ENCODE assay signal across 11 cellular contexts in genomic region chr20:17542993-17543412, GRCh38. TPM values are rescaled to one million over a fixed set of nuclear protein-coding genes. Genes with fewer than 3 reads are reported as not detected.
DNase-seq lines count a peak whose midpoint lies in the region; ATAC-seq and TF ChIP-seq lines count a peak whose summit lies in the region.
"Had no signal": no experiment of that assay in that cellular context is flagged by ENCODE, and none has a peak within 500 bp of the region (broad histone marks: within the 10 kb centered on the region; RNA-seq: fewer than 3 reads in every experiment).

No MANE protein-coding gene starts in this region.

- no peaks in the 10 kb centered on the region for H3K36me3 ChIP-seq in ascending aorta

- H3K27ac Mint-ChIP-seq in activated naive CD8-positive, alpha-beta T cell treated with anti-CD3 and anti-CD28 coated beads for 36 hours, result no peak overlapping the region
- H3K27ac Mint-ChIP-seq: activated T-helper 2 cell treated with anti-CD3 and anti-CD28 coated beads, Interferon-gamma antibody, Interleukin-2, Interleukin-4, amounts not matched to agents 10 μg/mL and 5 μg/mL and 100 μg/mL, durations not matched to agents 14 hours and 24 hours and 36 hours; CD14-positive monocyte had no signal

- H3K27me3 ChIP-seq in ascending aorta, result no peaks in the 10 kb centered on the region

- H3K36me3 Mint-ChIP-seq in activated naive CD8-positive, alpha-beta T cell treated with anti-CD3 and anti-CD28 coated beads for 36 hours, result no peaks in the 10 kb centered on the region
- H3K36me3 Mint-ChIP-seq: CD14-positive monocyte had no signal

- H3K27me3 Mint-ChIP-seq in activated naive CD8-positive, alpha-beta T cell treated with anti-CD3 and anti-CD28 coated beads for 36 hours, result peaks cover 15% of the 10 kb centered on the region

- H3K4me1 Mint-ChIP-seq in activated naive CD8-positive, alpha-beta T cell treated with anti-CD3 and anti-CD28 coated beads for 36 hours, result peaks cover 5% of the 10 kb centered on the region

- TF ChIP-seq CTCF in ascending aorta (IDR thresholded peaks at IDR 0.05), result no peak

- DNase-seq in AG20443 (ENCODE audit: low spot score) (peak; percentile 73), ascending aorta (ENCODE audit: low spot score in 2 of 2) (no peak), Right ventricle myocardium superior (no peak), putamen (ENCODE audit: low spot score) (peak; percentile 17), iPS-NIHi11 (ENCODE audit: low spot score) (no peak)
- DNase-seq in stimulated activated naive CD4-positive, alpha-beta T cell treated with Interleukin-2 at 50 U/mL for 16 hours (lab: John Stamatoyannopoulos, UW), result no peak
- DNase-seq in activated CD4-positive, alpha-beta T cell treated with anti-CD3 and anti-CD28 coated beads, Interleukin-2, amount 50 U/mL, for 1 hour, result no peak
- DNase-seq in activated naive CD8-positive, alpha-beta T cell treated with anti-CD3 and anti-CD28 coated beads for 36 hours, result no peak

- peak; percentile 81 for ATAC-seq in Right ventricle myocardium superior (ENCODE audit: poor library complexity)

- H3K4me3 Mint-ChIP-seq in activated naive CD8-positive, alpha-beta T cell treated with anti-CD3 and anti-CD28 coated beads for 36 hours, result no peak overlapping the region
- H3K4me3 Mint-ChIP-seq: CD14-positive monocyte had no signal

- H3K4me3 ChIP-seq in ascending aorta, result peak overlapping the region in 1 of 2 donors; percentile 10

- peak overlapping the region; percentile 69 to 86 for H3K27ac ChIP-seq in ascending aorta
- H3K27ac ChIP-seq: epithelial cell of prostate had no signal

- H3K4me1 ChIP-seq in ascending aorta, result peaks cover 18 to 41% of the 10 kb centered on the region in 2 donors

- intact Hi-C loops in ascending aorta (cut with DNase I) (loop anchor here (1.0 to 2.0 kb wide), 3 partner anchors 15 to 138 kb away; no protein-coding TSS in a partner anchor), Right ventricle myocardium superior (cut with DNase I) (no loop called here)

- no peaks in the 10 kb centered on the region for H3K9me3 ChIP-seq in ascending aorta

- H3K9me3 Mint-ChIP-seq in activated naive CD8-positive, alpha-beta T cell treated with anti-CD3 and anti-CD28 coated beads for 36 hours, result no peaks in the 10 kb centered on the region
- H3K9me3 Mint-ChIP-seq: activated T-helper 2 cell treated with anti-CD3 and anti-CD28 coated beads, Interferon-gamma antibody, Interleukin-2, Interleukin-4, amounts not matched to agents 10 μg/mL and 5 μg/mL and 100 μg/mL, durations not matched to agents 14 hours and 24 hours and 36 hours; CD14-positive monocyte had no signal

RNA-seq across cellular contexts. Expression of gene BFSP1, which starts 11.8 kb away (rescaled TPM):
- not detected for total RNA-seq in ascending aorta
- 0.73 TPM for total RNA-seq in Right ventricle myocardium superior
- total RNA-seq in activated naive CD8-positive, alpha-beta T cell treated with anti-CD3 and anti-CD28 coated beads for 36 hours, result under 1 TPM; 0.18 to 0.64 TPM

RNA-seq across cellular contexts. Expression of gene DSTN, which starts 26.9 kb away (rescaled TPM):
- total RNA-seq in ascending aorta (452 TPM), Right ventricle myocardium superior (860 TPM)
- total RNA-seq in activated naive CD8-positive, alpha-beta T cell treated with anti-CD3 and anti-CD28 coated beads for 36 hours, result 10 to 100 TPM; 56.7 to 57.5 TPM

Comparison
In these comparisons a context has a peak if more than half of its experiments do, and no peak if none do; other contexts are left out.
1. DNase-seq: peak in AG20443 (single experiment) and putamen (single experiment); none in ascending aorta (0 of 2), Right ventricle myocardium superior (single experiment), stimulated activated naive CD4-positive, alpha-beta T cell treated with Interleukin-2 at 50 U/mL for 16 hours (single experiment), iPS-NIHi11 (single experiment), activated CD4-positive, alpha-beta T cell treated with anti-CD3 and anti-CD28 coated beads, Interleukin-2, amount 50 U/mL, for 1 hour (single experiment) and activated naive CD8-positive, alpha-beta T cell treated with anti-CD3 and anti-CD28 coated beads for 36 hours (single experiment).